9 cellular contexts compared by ENCODE assay signal in genomic region chr17:7041607-7042506, GRCh38. TPM values are rescaled to one million over a fixed set of nuclear protein-coding genes. Genes with fewer than 3 reads are reported as not detected.
DNase-seq lines count a peak whose midpoint lies in the region; ATAC-seq and TF ChIP-seq lines count a peak whose summit lies in the region.
"Had no signal": no experiment of that assay in that cellular context is flagged by ENCODE, and none has a peak within 500 bp of the region (broad histone marks: within the 10 kb centered on the region; RNA-seq: fewer than 3 reads in every experiment).

No MANE protein-coding gene starts in this region.

- ATAC-seq in left ventricle myocardium superior: peak; percentile 4
- peak; percentile 25 for ATAC-seq in sciatic nerve
- ATAC-seq in GM21447 (IDR thresholded peaks at IDR 0.05; ENCODE audit: unreplicated experiment): no peak
- no peak for ATAC-seq in HG02571 (IDR thresholded peaks at IDR 0.05; ENCODE audit: unreplicated experiment)

- intact Hi-C loops in left ventricle myocardium superior (cut with micrococcal nuclease) (no loop called here), sciatic nerve (cut with DNase I) (no loop called here)

- in situ Hi-C loops in GM13976 (cut with MboI; ENCODE audit: low sequenced_read_pairs, unreplicated experiment) (loop anchor here (25.0 kb wide), 1 partner anchor 245 kb away; the partner anchor contains the start of genes SLC2A4 and YBX2), KBM-7 (cut with MboI; ENCODE audit: low pct_unique_long_range_greater_than_20kb, low sequenced_read_pairs) (loop anchor here (25.0 kb wide), 1 partner anchor 295 kb away; the partner anchor contains the start of genes ACAP1 and NEURL4)

- TF ChIP-seq CTCF in GM13976 (IDR thresholded peaks at IDR 0.05; ENCODE audit: borderline replicate concordance, control extremely low read depth, extremely low read depth, insufficient read depth, missing control alignments): no peak

- DNase-seq in GM13976 (ENCODE audit: low spot score) (peak; percentile 63), left ventricle myocardium superior (no peak), sciatic nerve (ENCODE audit: low spot score) (no peak), NCI-H524 (lab: John Stamatoyannopoulos, UW) (no peak), KBM-7 (no peak)
- peak; percentile 48 for DNase-seq in activated CD8-positive, alpha-beta memory T cell treated with anti-CD3 and anti-CD28 coated beads, Interleukin-2, amount 50 U/mL, for 4 hours

RNA-seq across cellular contexts. Expression of gene SLC16A11, which starts 2.0 kb away (rescaled TPM):
- total RNA-seq in left ventricle myocardium superior: 0.47 TPM
- total RNA-seq in sciatic nerve: 0.89 TPM
- total RNA-seq: epithelial cell of proximal tubule had no signal

RNA-seq across cellular contexts. Expression of gene SLC16A13, which starts 6.0 kb away (rescaled TPM):
- total RNA-seq in left ventricle myocardium superior: 1.2 TPM
- 1.8 TPM for total RNA-seq in sciatic nerve

RNA-seq across cellular contexts. Expression of gene BCL6B, which starts 19.0 kb away (rescaled TPM):
- total RNA-seq in left ventricle myocardium superior (13.1 TPM), sciatic nerve (24.5 TPM)
- total RNA-seq: epithelial cell of proximal tubule had no signal

RNA-seq across cellular contexts. Expression of gene RNASEK, which starts 29.4 kb away (rescaled TPM):
- total RNA-seq in left ventricle myocardium superior (174 TPM), sciatic nerve (152 TPM)

RNA-seq across cellular contexts. Expression of gene CLEC10A, which starts 38.2 kb away (rescaled TPM):
- total RNA-seq in left ventricle myocardium superior: 4.4 TPM
- 14.7 TPM for total RNA-seq in sciatic nerve
- total RNA-seq: epithelial cell of proximal tubule had no signal

Comparison
In these comparisons a context has a peak if more than half of its experiments do, and no peak if none do; other contexts are left out.
1. DNase-seq: peak in GM13976 (single experiment) and activated CD8-positive, alpha-beta memory T cell treated with anti-CD3 and anti-CD28 coated beads, Interleukin-2, amount 50 U/mL, for 4 hours (single experiment); none in left ventricle myocardium superior (single experiment), sciatic nerve (single experiment), NCI-H524 (0 of 2) and KBM-7 (single experiment).
2. ATAC-seq: peak in left ventricle myocardium superior (single experiment) and sciatic nerve (single experiment); none in GM21447 (single experiment) and HG02571 (single experiment).